29 cellular contexts compared by ENCODE assay signal in genomic region chr22:19859861-19860510, GRCh38. TPM values are rescaled to one million over a fixed set of nuclear protein-coding genes. Genes with fewer than 3 reads are reported as not detected.
DNase-seq lines count a peak whose midpoint lies in the region; ATAC-seq, FAIRE-seq and TF ChIP-seq lines count a peak whose summit lies in the region.
"Had no signal": no experiment of that assay in that cellular context is flagged by ENCODE, and none has a peak within 500 bp of the region (broad histone marks: within the 10 kb centered on the region; RNA-seq: fewer than 3 reads in every experiment).

No MANE protein-coding gene starts in this region.

- no peak overlapping the region for H3K4me3 Mint-ChIP-seq in activated naive CD8-positive, alpha-beta T cell
- H3K4me3 Mint-ChIP-seq in activated naive CD8-positive, alpha-beta T cell treated with anti-CD3 and anti-CD28 coated beads for 36 hours = no peak overlapping the region
- H3K4me3 Mint-ChIP-seq in T-helper 17 cell = no peak overlapping the region

- H3K4me1 ChIP-seq in kidney (ENCODE audit: control insufficient read depth in 1 of 2, insufficient read depth in 1 of 2, low read depth in 1 of 2, low read length in 2 of 2) (peaks cover 0 to 8% of the 10 kb centered on the region in 2 donors), upper lobe of right lung (peaks cover 8% of the 10 kb centered on the region), esophagus muscularis mucosa (peaks cover 12 to 14% (median 13%) of the 10 kb centered on the region in 4 donors)

- H3K27ac ChIP-seq in kidney (ENCODE audit: low read depth in 2 of 2, low read length in 2 of 2) (no peak overlapping the region), upper lobe of right lung (no peak overlapping the region), esophagus muscularis mucosa (replicated peaks in 1 of 4) (no peak overlapping the region)
- H3K27ac ChIP-seq: PC-9, SJSA1 had no signal

- H3K9me3 Mint-ChIP-seq in activated naive CD8-positive, alpha-beta T cell (ENCODE audit: low read depth) = no peaks in the 10 kb centered on the region
- H3K9me3 Mint-ChIP-seq in activated naive CD8-positive, alpha-beta T cell treated with anti-CD3 and anti-CD28 coated beads for 36 hours = no peaks in the 10 kb centered on the region

- H3K9ac ChIP-seq in kidney (ENCODE audit: low read length in 2 of 2) = no peak overlapping the region

- TF ChIP-seq EP300 in esophagus muscularis mucosa (IDR thresholded peaks at IDR 0.05) = no peak

- no peak for TF ChIP-seq CTCF in kidney (IDR thresholded peaks at IDR 0.05; ENCODE audit: borderline replicate concordance, extremely low read depth, insufficient read depth)
- TF ChIP-seq CTCF in upper lobe of right lung (IDR thresholded peaks at IDR 0.05) = no peak
- no peak for TF ChIP-seq CTCF in esophagus muscularis mucosa (IDR thresholded peaks at IDR 0.05)

- WGBS in esophagus muscularis mucosa = 96% methylated on average over 8 of the region's 8 CpGs

- H3K27me3 ChIP-seq in upper lobe of right lung (no peaks in the 10 kb centered on the region), esophagus muscularis mucosa (no peaks in the 10 kb centered on the region)
- H3K27me3 ChIP-seq: BE2C, MG63, SJSA1 had no signal

- intact Hi-C loops in kidney (cut with DNase I) = no loop called here
- intact Hi-C loops in upper lobe of right lung (cut with DNase I) = no loop called here
- intact Hi-C loops in esophagus muscularis mucosa (cut with DNase I) = no loop called here

- DNase-seq in activated naive CD8-positive, alpha-beta T cell treated with anti-CD3 and anti-CD28 coated beads for 36 hours = no peak
- DNase-seq in T-helper 17 cell = no peak
- DNase-seq in kidney = peak; percentile 1
- DNase-seq in upper lobe of right lung = peak; percentile 18
- DNase-seq in T-helper 9 cell = no peak
- DNase-seq in esophagus muscularis mucosa (ENCODE audit: extremely low spot score) = no peak
- DNase-seq in C1 segment of cervical spinal cord (lab: John Stamatoyannopoulos, UW) = no peak
- DNase-seq: 8988T, ACHN, BE2C, Caco-2, GOT3, KBM-7, MG63, NCI-H1092 treated with DMSO at 0.1 percent for 48 hours, NCI-H1436, NCI-H187, NCI-H2081 treated with DMSO at 0.1 percent for 48 hours, NCI-H2171, NCI-H226, NCI-H510A, NCI-H774, PC-9 had no signal

- H3K9me3 ChIP-seq in T-helper 17 cell (ENCODE audit: control insufficient read depth, low read length, poor library complexity, severe bottlenecking) (no peaks in the 10 kb centered on the region), kidney (ENCODE audit: control insufficient read depth in 1 of 2, low read length in 2 of 2) (no peaks in the 10 kb centered on the region), upper lobe of right lung (no peaks in the 10 kb centered on the region), esophagus muscularis mucosa (no peaks in the 10 kb centered on the region)
- H3K9me3 ChIP-seq: BE2C, Caco-2, HAP-1, MG63, SJSA1 had no signal

- H3K4me3 ChIP-seq in kidney (ENCODE audit: low read length in 2 of 2) = no peak overlapping the region
- H3K4me3 ChIP-seq in upper lobe of right lung = no peak overlapping the region
- H3K4me3 ChIP-seq in esophagus muscularis mucosa = no peak overlapping the region
- H3K4me3 ChIP-seq: HAP-1, MG63, PC-9, SJSA1 had no signal

- no peaks in the 10 kb centered on the region for H3K27me3 Mint-ChIP-seq in activated naive CD8-positive, alpha-beta T cell
- no peaks in the 10 kb centered on the region for H3K27me3 Mint-ChIP-seq in activated naive CD8-positive, alpha-beta T cell treated with anti-CD3 and anti-CD28 coated beads for 36 hours
- H3K27me3 Mint-ChIP-seq in T-helper 17 cell = no peaks in the 10 kb centered on the region

- peak overlapping the region; percentile 55 for H3K27ac Mint-ChIP-seq in activated naive CD8-positive, alpha-beta T cell
- no peak overlapping the region for H3K27ac Mint-ChIP-seq in activated naive CD8-positive, alpha-beta T cell treated with anti-CD3 and anti-CD28 coated beads for 36 hours
- peak overlapping the region; percentile 72 for H3K27ac Mint-ChIP-seq in T-helper 17 cell

- no peak for TF ChIP-seq POLR2A in esophagus muscularis mucosa (IDR thresholded peaks at IDR 0.05; ENCODE audit: low read depth)

- no peaks in the 10 kb centered on the region for H3K36me3 Mint-ChIP-seq in activated naive CD8-positive, alpha-beta T cell
- peaks cover 15% of the 10 kb centered on the region for H3K36me3 Mint-ChIP-seq in activated naive CD8-positive, alpha-beta T cell treated with anti-CD3 and anti-CD28 coated beads for 36 hours
- H3K36me3 Mint-ChIP-seq in T-helper 17 cell (ENCODE audit: low read depth) = no peaks in the 10 kb centered on the region

- no peak for FAIRE-seq in kidney (lab: Jason Lieb, UNC)
- FAIRE-seq: G401.6, HTR-8/SVneo had no signal

- no peaks in the 10 kb centered on the region for H3K36me3 ChIP-seq in kidney (ENCODE audit: control insufficient read depth in 1 of 2, insufficient read depth in 2 of 2, low read length in 2 of 2)
- H3K36me3 ChIP-seq in upper lobe of right lung = no peaks in the 10 kb centered on the region
- no peaks in the 10 kb centered on the region for H3K36me3 ChIP-seq in esophagus muscularis mucosa
- H3K36me3 ChIP-seq: BE2C had no signal

- H3K4me1 Mint-ChIP-seq in activated naive CD8-positive, alpha-beta T cell (ENCODE audit: low read depth) = peaks cover 28% of the 10 kb centered on the region
- H3K4me1 Mint-ChIP-seq in activated naive CD8-positive, alpha-beta T cell treated with anti-CD3 and anti-CD28 coated beads for 36 hours = peaks cover 11% of the 10 kb centered on the region
- peaks cover 17% of the 10 kb centered on the region for H3K4me1 Mint-ChIP-seq in T-helper 17 cell

- ATAC-seq in T-helper 17 cell (no peak), upper lobe of right lung (no peak)
- ATAC-seq: Right ventricle myocardium inferior had no signal

RNA-seq across cellular contexts. Expression of gene GNB1L, which starts 5.3 kb away (rescaled TPM):
- 10 to 100 TPM; 14.5 TPM for total RNA-seq in activated naive CD8-positive, alpha-beta T cell treated with anti-CD3 and anti-CD28 coated beads for 36 hours
- 1 to 10 TPM; 5.0 to 6.2 TPM for total RNA-seq in T-helper 17 cell
- 4.4 TPM for total RNA-seq in kidney
- 4.0 TPM for polyA plus RNA-seq in kidney (ENCODE audit: insufficient read depth, low read depth, low replicate concordance)
- 7.8 TPM for total RNA-seq in upper lobe of right lung
- 1 to 10 TPM; 4.6 to 8.7 (median 6.8) TPM for total RNA-seq in esophagus muscularis mucosa

RNA-seq across cellular contexts. Expression of gene RTL10, which starts 5.3 kb away (rescaled TPM):
- total RNA-seq in activated naive CD8-positive, alpha-beta T cell treated with anti-CD3 and anti-CD28 coated beads for 36 hours = 10 to 100 TPM; 18.7 to 23.1 TPM
- total RNA-seq in T-helper 17 cell = 10 to 100 TPM; 12.4 to 13.1 TPM
- 16.7 TPM for total RNA-seq in kidney
- polyA plus RNA-seq in kidney (ENCODE audit: insufficient read depth, low read depth, low replicate concordance) = 8.8 TPM
- total RNA-seq in upper lobe of right lung = 20.5 TPM
- 10 to 100 TPM in 2 of 4 donors, 1 to 10 TPM in 2; 5.6 to 14.8 (median 11.1) TPM for total RNA-seq in esophagus muscularis mucosa

Comparison
In these comparisons a context has a peak if more than half of its experiments do, and no peak if none do; other contexts are left out.
1. DNase-seq: peak in kidney (single experiment) and upper lobe of right lung (single experiment); none in activated naive CD8-positive, alpha-beta T cell treated with anti-CD3 and anti-CD28 coated beads for 36 hours (single experiment), T-helper 17 cell (0 of 3), T-helper 9 cell (single experiment), esophagus muscularis mucosa (single experiment) and C1 segment of cervical spinal cord (0 of 14).